Comparison of ENCODE assay signal across 8 cellular contexts in genomic region chr3:9704343-9705322, GRCh38. TPM values are rescaled to one million over a fixed set of nuclear protein-coding genes. Genes with fewer than 3 reads are reported as not detected.
A peak's percentile ranks its signal among the peaks of the same experiment; 100 is the strongest.
DNase-seq lines count a peak whose midpoint lies in the region; ATAC-seq and TF ChIP-seq lines count a peak whose summit lies in the region.

No MANE protein-coding gene starts in this region.

- peaks cover 60% of the 10 kb centered on the region for H3K27me3 Mint-ChIP-seq in brain

- peak overlapping the region; percentile 76 to 81 (median 77) for H3K4me3 Mint-ChIP-seq in brain

- TF ChIP-seq CTCF in brain (conservative IDR thresholded peaks at IDR 0.05), result no peak

- peak; percentile 33 for DNase-seq in DMS79 treated with DMSO at 0.1 percent for 48 hours (lab: John Stamatoyannopoulos, UW)
- DNase-seq in M059J (ENCODE audit: low read depth), result peak; percentile 21
- peak; percentile 96 for DNase-seq in iPS-NIHi7 (ENCODE audit: extremely low spot score)
- DNase-seq in stimulated activated CD4-positive, alpha-beta T cell treated with anti-CD3 and anti-CD28 coated beads, Interleukin-4, amount 100 ng/mL, for 1 hour, result peak; percentile 17
- DNase-seq in NCI-H1092 treated with DMSO at 0.1 percent for 48 hours (lab: John Stamatoyannopoulos, UW), result no peak

- peaks cover 6% of the 10 kb centered on the region for H3K4me1 Mint-ChIP-seq in brain

- no peak overlapping the region for H3K27ac Mint-ChIP-seq in brain

- no peak for ATAC-seq in HG03439 (IDR thresholded peaks at IDR 0.05; ENCODE audit: unreplicated experiment)
- ATAC-seq in HG03159 (IDR thresholded peaks at IDR 0.05; ENCODE audit: unreplicated experiment), result no peak

- H3K36me3 Mint-ChIP-seq in brain, result no peaks in the 10 kb centered on the region

- H3K9me3 Mint-ChIP-seq in brain, result peaks cover 0 to 4% (median 0%) of the 10 kb centered on the region in 5 experiments

RNA-seq across cellular contexts. Expression of gene CPNE9, which starts 1.0 kb away (rescaled TPM):
- not detected in 2 replicates for total RNA-seq in M059J (2014; rRNA removed; shearing (Covaris generic))
- 2.7 TPM for polyA plus RNA-seq in brain (ENCODE audit: insufficient read depth, low read depth, low replicate concordance)

RNA-seq across cellular contexts. Expression of gene BRPF1, which starts 26.9 kb away (rescaled TPM):
- 10.1 and 14.0 TPM in 2 replicates for total RNA-seq in M059J (2014; rRNA removed; shearing (Covaris generic))
- 13.3 TPM for polyA plus RNA-seq in brain (ENCODE audit: insufficient read depth, low read depth, low replicate concordance)

RNA-seq across cellular contexts. Expression of gene OGG1, which starts 45.1 kb away (rescaled TPM):
- total RNA-seq in M059J (2014; rRNA removed; shearing (Covaris generic)), result 9.6 and 10.4 TPM in 2 replicates
- 23.0 TPM for polyA plus RNA-seq in brain (ENCODE audit: insufficient read depth, low read depth, low replicate concordance)

RNA-seq across cellular contexts. Expression of gene MTMR14, which starts 55.3 kb away (rescaled TPM):
- total RNA-seq in M059J (2014; rRNA removed; shearing (Covaris generic)), result 14.6 and 17.3 TPM in 2 replicates
- polyA plus RNA-seq in brain (ENCODE audit: insufficient read depth, low read depth, low replicate concordance), result 17.9 TPM
